15 cellular contexts compared by ENCODE assay signal in the genomic region with DNA sequence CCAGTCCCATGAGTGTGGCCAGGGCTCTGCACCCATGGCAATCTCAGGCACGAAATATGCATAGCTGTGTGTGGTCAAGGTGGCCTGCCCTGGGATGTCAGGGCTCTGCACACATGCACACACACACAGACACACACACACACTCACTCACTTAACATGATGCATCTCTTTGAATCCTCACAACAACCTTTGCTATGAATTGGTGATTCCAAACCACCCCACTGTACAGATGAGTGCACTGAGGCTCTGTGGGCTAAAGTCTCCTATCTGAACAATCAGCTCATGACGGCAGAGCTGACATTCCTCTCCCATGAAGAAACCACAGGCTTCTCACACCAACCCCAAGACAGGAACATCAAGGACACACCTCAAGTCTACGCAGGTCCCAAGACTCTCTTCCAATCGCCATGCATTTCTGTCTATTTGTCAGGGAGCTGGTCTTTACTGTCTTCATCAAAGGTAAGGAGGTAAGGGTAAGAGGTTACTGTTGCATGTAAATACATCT.
"Had no signal": no experiment of that assay in that cellular context is flagged by ENCODE, and none has a peak within 500 bp of the region (broad histone marks: within the 10 kb centered on the region; RNA-seq: fewer than 3 reads in every experiment).

No MANE protein-coding gene starts in this region.

- H3K27me3 Mint-ChIP-seq: activated B cell treated with CpG ODN at 0.5 μM for 24 hours; activated CD4-positive, alpha-beta T cell treated with anti-CD3 and anti-CD28 coated beads, Interleukin-2, amount 10 ng/mL, durations not matched to agents 7 days and 5 days had no signal

- H3K27ac Mint-ChIP-seq: activated B cell treated with CpG ODN at 0.5 μM for 24 hours; activated T-cell treated with anti-CD3 and anti-CD28 coated beads, Interleukin-2, amount 50 U/mL, for 24 hours had no signal

- ATAC-seq: gastrocnemius medialis had no signal

- H3K4me1 Mint-ChIP-seq: activated B cell treated with CpG ODN at 0.5 μM for 24 hours had no signal

- H3K9me3 Mint-ChIP-seq: activated B cell treated with CpG ODN at 0.5 μM for 24 hours; activated CD4-positive, alpha-beta T cell treated with anti-CD3 and anti-CD28 coated beads, Interleukin-2, amount 10 ng/mL, durations not matched to agents 7 days and 5 days; activated T-cell treated with anti-CD3 and anti-CD28 coated beads, Interleukin-2, amount 50 U/mL, for 24 hours; neural crest cell had no signal

- H3K36me3 Mint-ChIP-seq: activated naive CD4-positive, alpha-beta T cell treated with anti-CD3 and anti-CD28 coated beads, Interleukin-2, amount 50 U/mL, for 72 hours had no signal

- H3K4me3 Mint-ChIP-seq: activated B cell treated with CpG ODN at 0.5 μM for 24 hours; activated CD4-positive, alpha-beta T cell treated with anti-CD3 and anti-CD28 coated beads, Interleukin-2, amount 10 ng/mL, durations not matched to agents 7 days and 5 days; activated CD8-positive, alpha-beta T cell treated with anti-CD3 and anti-CD28 coated beads, Interleukin-2, amount 10 ng/mL, durations not matched to agents 7 days and 5 days; activated T-cell treated with anti-CD3 and anti-CD28 coated beads, Interleukin-2, amount 50 U/mL, for 24 hours; neural crest cell had no signal

- DNase-seq: activated B cell treated with CpG ODN at 0.5 μM for 24 hours; activated CD4-positive, alpha-beta T cell treated with anti-CD3 and anti-CD28 coated beads, Interleukin-2, amount 10 ng/mL, durations not matched to agents 7 days and 5 days; activated CD8-positive, alpha-beta T cell treated with anti-CD3 and anti-CD28 coated beads, Interleukin-2, amount 10 ng/mL, durations not matched to agents 7 days and 5 days; activated effector memory CD4-positive, alpha-beta T cell treated with anti-CD3 and anti-CD28 coated beads, Interleukin-2, amount 50 U/mL, for 16 hours; activated T-cell treated with anti-CD3 and anti-CD28 coated beads, Interleukin-2, amount 50 U/mL, for 24 hours; central memory CD4-positive, alpha-beta T cell; colonic mucosa; gastrocnemius medialis; head of caudate nucleus; left lung; SK-N-SH; T-helper 9 cell; testis had no signal
